Comparison of ENCODE assay signal across 29 cellular contexts in genomic region chr13:71051573-71051972, GRCh38.
"Had no signal": no experiment of that assay in that cellular context is flagged by ENCODE, and none has a peak within 500 bp of the region (broad histone marks: within the 10 kb centered on the region; RNA-seq: fewer than 3 reads in every experiment).

No MANE protein-coding gene starts in this region.

- H3K4me3 Mint-ChIP-seq: dendritic cell treated with granulocyte-macrophage colony-stimulating factor and Interleukin-4, amounts not matched to agents 40 ng/mL and 50 ng/mL, for 4 days; effector memory CD8-positive, alpha-beta T cell; endodermal cell had no signal

- FAIRE-seq: colon, endometrium, endothelial cell of umbilical vein, frontal cortex had no signal

- H3K36me3 ChIP-seq: colonic mucosa, esophagus muscularis mucosa, esophagus squamous epithelium, gastrocnemius medialis, gastroesophageal sphincter, heart left ventricle, heart right ventricle had no signal

- ATAC-seq: effector memory CD8-positive, alpha-beta T cell; esophagus mucosa; foreskin keratinocyte; gastrocnemius medialis; gastroesophageal sphincter; heart left ventricle; heart right ventricle had no signal

- H3K27ac Mint-ChIP-seq: dendritic cell treated with granulocyte-macrophage colony-stimulating factor and Interleukin-4, amounts not matched to agents 40 ng/mL and 50 ng/mL, for 4 days; effector memory CD8-positive, alpha-beta T cell; endodermal cell had no signal

- H3K4me3 ChIP-seq: colonic mucosa, coronary artery, dorsolateral prefrontal cortex, esophagus muscularis mucosa, esophagus squamous epithelium, gastrocnemius medialis, gastroesophageal sphincter, heart left ventricle, heart right ventricle had no signal

- H3K27ac ChIP-seq: colonic mucosa, coronary artery, dorsolateral prefrontal cortex, epithelial cell of prostate, esophagus muscularis mucosa, esophagus squamous epithelium, foreskin keratinocyte, gastrocnemius medialis, gastroesophageal sphincter, heart left ventricle, heart right ventricle had no signal

- H3K27me3 ChIP-seq: colonic mucosa, dorsolateral prefrontal cortex, esophagus muscularis mucosa, esophagus squamous epithelium, foreskin keratinocyte, gastrocnemius medialis, gastroesophageal sphincter, heart left ventricle, heart right ventricle had no signal

- DNase-seq: colonic mucosa; cortex of kidney; dermis blood vessel endothelial cell; dorsolateral prefrontal cortex; effector CD4-positive, alpha-beta T cell; effector CD8-positive, alpha-beta T cell; effector memory CD4-positive, alpha-beta T cell; effector memory CD8-positive, alpha-beta T cell; endodermal cell; erythroblast; esophagus squamous epithelium; foreskin fibroblast; foreskin keratinocyte; foreskin melanocyte; gastrocnemius medialis; glutamatergic neuron; head of caudate nucleus; heart left ventricle; heart right ventricle had no signal

- H3K9me3 ChIP-seq: colonic mucosa, esophagus squamous epithelium, gastrocnemius medialis had no signal

- H3K4me1 ChIP-seq: colonic mucosa, esophagus muscularis mucosa, esophagus squamous epithelium, foreskin keratinocyte, gastrocnemius medialis, gastroesophageal sphincter, heart left ventricle, heart right ventricle had no signal

- H3K27me3 Mint-ChIP-seq: dendritic cell treated with granulocyte-macrophage colony-stimulating factor and Interleukin-4, amounts not matched to agents 40 ng/mL and 50 ng/mL, for 4 days; effector memory CD8-positive, alpha-beta T cell had no signal
